In genomic region chr3:31448035-31448881, GRCh38 we compare ENCODE assay signal across 8 cellular contexts.
DNase-seq lines count a peak whose midpoint lies in the region; ATAC-seq and TF ChIP-seq lines count a peak whose summit lies in the region.

No MANE protein-coding gene starts in this region.

- peak overlapping the region in 2 of 10 donors; percentile 11 to 47 for H3K27ac Mint-ChIP-seq in naive thymus-derived CD8-positive, alpha-beta T cell

- no peak overlapping the region for H3K4me3 ChIP-seq in LNCaP clone FGC (ENCODE audit: low read depth, low read length)
- no peak overlapping the region for H3K4me3 ChIP-seq in astrocyte of the spinal cord (ENCODE audit: low read depth, low read length)

- peak; percentile 62 for ATAC-seq in GM21528 (IDR thresholded peaks at IDR 0.05; ENCODE audit: low FRiP score, unreplicated experiment)
- peak; percentile 39 to 50 for ATAC-seq in naive thymus-derived CD8-positive, alpha-beta T cell

- peak; percentile 60 for DNase-seq in ELF-1 (ENCODE audit: low read depth, low spot score)
- DNase-seq in LNCaP clone FGC (ENCODE audit: low read depth): peak; percentile 21
- DNase-seq in astrocyte of the spinal cord (ENCODE audit: low read depth, low spot score): peak; percentile 14
- peak in 4 of 10 donors; percentile 12 to 67 (median 22) for DNase-seq in naive thymus-derived CD8-positive, alpha-beta T cell
- DNase-seq in DMS153 (lab: John Stamatoyannopoulos, UW): no peak
- no peak for DNase-seq in NCI-H2107 (lab: John Stamatoyannopoulos, UW)
- DNase-seq in NCI-H1694 (lab: John Stamatoyannopoulos, UW): no peak

- H3K9me3 Mint-ChIP-seq in naive thymus-derived CD8-positive, alpha-beta T cell: peaks cover 0 to 19% (median 9%) of the 10 kb centered on the region in 9 donors

- no peaks in the 10 kb centered on the region for H3K27me3 Mint-ChIP-seq in naive thymus-derived CD8-positive, alpha-beta T cell

- peak overlapping the region in 4 of 10 donors; percentile 9 to 52 (median 28) for H3K4me3 Mint-ChIP-seq in naive thymus-derived CD8-positive, alpha-beta T cell

- in situ Hi-C loops in astrocyte of the spinal cord (cut with HindIII; ENCODE audit: low sequenced_read_pairs): no loop called here

- H3K36me3 Mint-ChIP-seq in naive thymus-derived CD8-positive, alpha-beta T cell: peaks cover 0 to 16% (median 10%) of the 10 kb centered on the region in 3 donors

- POLR2A ChIA-PET in naive thymus-derived CD8-positive, alpha-beta T cell (lab: Charles Lee): no interaction called here

- peaks cover 12 to 20% (median 17%) of the 10 kb centered on the region in 4 donors for H3K4me1 Mint-ChIP-seq in naive thymus-derived CD8-positive, alpha-beta T cell

- TF ChIP-seq CTCF in LNCaP clone FGC (IDR thresholded peaks at IDR 0.05; ENCODE audit: control insufficient read depth, extremely low read depth, insufficient read depth): peak; percentile 94
- TF ChIP-seq CTCF in astrocyte of the spinal cord (IDR thresholded peaks at IDR 0.05; ENCODE audit: low read depth, low read length): peak; percentile 63

Comparison
In these comparisons a context has a peak if more than half of its experiments do, and no peak if none do; other contexts are left out.
1. DNase-seq: peak in ELF-1 (single experiment), LNCaP clone FGC (single experiment) and astrocyte of the spinal cord (single experiment); none in DMS153 (single experiment), NCI-H2107 (single experiment) and NCI-H1694 (single experiment).